Comparison of ENCODE assay signal across 8 cellular contexts in the genomic region with DNA sequence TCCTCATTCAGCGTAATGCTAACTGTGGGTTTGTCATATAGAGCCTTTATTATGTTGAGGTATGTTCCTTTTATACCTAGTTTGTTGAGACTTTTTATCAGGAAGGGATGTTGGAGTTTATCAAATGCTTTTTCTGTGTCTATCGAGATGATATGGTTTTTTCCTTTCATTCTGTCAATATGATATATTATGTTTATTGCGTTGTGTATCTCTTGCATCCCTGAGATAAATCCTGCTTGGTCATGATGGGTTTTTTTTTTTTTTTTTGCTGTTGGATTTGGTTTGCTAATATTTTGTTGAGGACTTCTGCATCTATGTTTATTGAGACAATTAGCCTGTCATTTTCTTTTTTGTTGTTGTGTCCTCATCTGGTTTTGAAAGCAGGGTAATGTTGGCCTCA.
"Had no signal": no experiment of that assay in that cellular context is flagged by ENCODE, and none has a peak within 500 bp of the region (broad histone marks: within the 10 kb centered on the region; RNA-seq: fewer than 3 reads in every experiment).

No MANE protein-coding gene starts in this region.

- H3K36me3 ChIP-seq: HAP-1 had no signal

- H3K4me1 ChIP-seq: HAP-1 had no signal

- H3K4me3 Mint-ChIP-seq: HFFc6, IgD-negative memory B cell had no signal

- ATAC-seq: HCT116, HepG2 had no signal

- H3K9me3 ChIP-seq: HAP-1 had no signal

- DNase-seq: GOT3, H7, HFFc6 had no signal

- FAIRE-seq: HepG2 had no signal

- H3K4me1 Mint-ChIP-seq: IgD-negative memory B cell had no signal

- H3K27ac Mint-ChIP-seq: HFFc6, IgD-negative memory B cell had no signal

- H3K27me3 Mint-ChIP-seq: IgD-negative memory B cell had no signal

- H3K4me3 ChIP-seq: HAP-1 had no signal

- H3K27ac ChIP-seq: HL-60 had no signal
